In the genomic region with DNA sequence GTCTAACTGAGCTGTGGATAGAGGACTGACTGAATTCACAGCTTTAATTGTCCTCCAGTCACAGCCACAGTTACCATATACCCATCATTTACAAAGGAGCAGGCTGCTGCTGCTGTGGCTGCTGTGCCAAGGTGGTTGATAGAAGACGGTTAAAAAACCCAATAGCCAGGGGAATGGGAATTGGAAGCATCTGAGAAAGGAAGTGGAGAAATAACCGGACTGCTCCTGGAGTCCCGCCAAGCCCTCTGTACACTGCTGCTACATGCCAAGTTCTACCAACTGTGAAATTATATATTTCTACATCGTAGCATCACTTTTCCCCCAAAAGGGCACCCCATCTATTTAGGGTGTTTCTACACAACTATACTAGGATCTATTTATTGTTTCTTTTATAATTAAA, we compare ENCODE assay signal across 31 cellular contexts.
"Had no signal": no experiment of that assay in that cellular context is flagged by ENCODE, and none has a peak within 500 bp of the region (broad histone marks: within the 10 kb centered on the region; RNA-seq: fewer than 3 reads in every experiment).

No MANE protein-coding gene starts in this region.

- H3K27me3 Mint-ChIP-seq: activated CD8-positive, alpha-beta T cell treated with anti-CD3 and anti-CD28 coated beads for 36 hours; activated naive CD4-positive, alpha-beta T cell treated with anti-CD3 and anti-CD28 coated beads, Interleukin-2, amount 50 U/mL, for 24 hours; activated naive CD8-positive, alpha-beta T cell treated with anti-CD3 and anti-CD28 coated beads, Interleukin-2, amount 10 ng/mL, durations not matched to agents 7 days and 5 days had no signal

- DNase-seq: activated CD4-positive, alpha-beta T cell treated with anti-CD3 and anti-CD28 coated beads for 1 hour; activated CD4-positive, alpha-beta T cell treated with anti-CD3 and anti-CD28 coated beads for 48 hours; activated CD4-positive, CD25-positive, alpha-beta regulatory T cell; activated CD8-positive, alpha-beta T cell treated with anti-CD3 and anti-CD28 coated beads for 36 hours; activated gamma-delta T cell; activated naive CD4-positive, alpha-beta T cell treated with Interleukin-2 at 50 U/mL for 16 hours; activated naive CD8-positive, alpha-beta T cell treated with anti-CD3 and anti-CD28 coated beads, Interleukin-2, amount 10 ng/mL, durations not matched to agents 7 days and 5 days; activated T-cell treated with anti-CD3 and anti-CD28 coated beads, Interleukin-2, amount 50 U/mL, for 24 hours; amygdala; NCI-H1092 treated with DMSO at 0.1 percent for 48 hours; NCI-H1417; NCI-H146; NCI-H187; NCI-H2029 treated with DMSO at 0.1 percent for 48 hours; NCI-H2107; NCI-H2171; NCI-H446; NCI-H510A treated with DMSO at 0.1 percent for 48 hours; PC-9; Right ventricle myocardium superior; SW 1271; T-helper 1 cell; T-helper 2 cell; T-helper 9 cell; WERI-Rb-1 had no signal

- H3K4me1 ChIP-seq: ascending aorta, body of pancreas, breast epithelium had no signal

- H3K36me3 ChIP-seq: ascending aorta, breast epithelium, WERI-Rb-1 had no signal

- H3K9me3 Mint-ChIP-seq: activated CD8-positive, alpha-beta T cell treated with anti-CD3 and anti-CD28 coated beads for 36 hours; activated naive CD4-positive, alpha-beta T cell treated with anti-CD3 and anti-CD28 coated beads, Interleukin-2, amount 50 U/mL, for 24 hours; activated naive CD8-positive, alpha-beta T cell treated with anti-CD3 and anti-CD28 coated beads, Interleukin-2, amount 10 ng/mL, durations not matched to agents 7 days and 5 days; activated T-cell treated with anti-CD3 and anti-CD28 coated beads, Interleukin-2, amount 50 U/mL, for 24 hours; activated T-helper 2 cell treated with anti-CD3 and anti-CD28 coated beads, Interferon-gamma antibody, Interleukin-2, Interleukin-4, amounts not matched to agents 10 μg/mL and 5 μg/mL and 100 μg/mL, durations not matched to agents 14 hours and 24 hours and 36 hours had no signal

- ATAC-seq: activated CD8-positive, alpha-beta T cell treated with anti-CD3 and anti-CD28 coated beads for 36 hours; body of pancreas had no signal

- H3K27ac Mint-ChIP-seq: activated CD8-positive, alpha-beta T cell treated with anti-CD3 and anti-CD28 coated beads for 36 hours; activated naive CD4-positive, alpha-beta T cell treated with anti-CD3 and anti-CD28 coated beads, Interleukin-2, amount 50 U/mL, for 24 hours; activated naive CD8-positive, alpha-beta T cell treated with anti-CD3 and anti-CD28 coated beads, Interleukin-2, amount 10 ng/mL, durations not matched to agents 7 days and 5 days; activated T-cell treated with anti-CD3 and anti-CD28 coated beads, Interleukin-2, amount 50 U/mL, for 24 hours; activated T-helper 2 cell treated with anti-CD3 and anti-CD28 coated beads, Interferon-gamma antibody, Interleukin-2, Interleukin-4, amounts not matched to agents 10 μg/mL and 5 μg/mL and 100 μg/mL, durations not matched to agents 14 hours and 24 hours and 36 hours had no signal

- H3K4me1 Mint-ChIP-seq: activated naive CD4-positive, alpha-beta T cell treated with anti-CD3 and anti-CD28 coated beads, Interleukin-2, amount 50 U/mL, for 24 hours; activated naive CD8-positive, alpha-beta T cell treated with anti-CD3 and anti-CD28 coated beads, Interleukin-2, amount 10 ng/mL, durations not matched to agents 7 days and 5 days had no signal

- H3K9me3 ChIP-seq: ascending aorta, body of pancreas, breast epithelium had no signal

- H3K27me3 ChIP-seq: ascending aorta, body of pancreas had no signal

- H3K36me3 Mint-ChIP-seq: activated naive CD4-positive, alpha-beta T cell treated with anti-CD3 and anti-CD28 coated beads, Interleukin-2, amount 50 U/mL, for 24 hours; activated naive CD8-positive, alpha-beta T cell treated with anti-CD3 and anti-CD28 coated beads, Interleukin-2, amount 10 ng/mL, durations not matched to agents 7 days and 5 days had no signal

- H3K27ac ChIP-seq: ascending aorta, body of pancreas, breast epithelium, KMS-11, PC-9, WERI-Rb-1 had no signal

- H3K4me3 Mint-ChIP-seq: activated CD8-positive, alpha-beta T cell treated with anti-CD3 and anti-CD28 coated beads for 36 hours; activated naive CD4-positive, alpha-beta T cell treated with anti-CD3 and anti-CD28 coated beads, Interleukin-2, amount 50 U/mL, for 24 hours; activated naive CD8-positive, alpha-beta T cell treated with anti-CD3 and anti-CD28 coated beads, Interleukin-2, amount 10 ng/mL, durations not matched to agents 7 days and 5 days; activated T-cell treated with anti-CD3 and anti-CD28 coated beads, Interleukin-2, amount 50 U/mL, for 24 hours had no signal

- H3K4me3 ChIP-seq: ascending aorta, body of pancreas, breast epithelium, PC-9 had no signal
